ENCODE assay signal across 9 cellular contexts in genomic region chr1:210464519-210465039, GRCh38.
DNase-seq lines count a peak whose midpoint lies in the region; ATAC-seq, FAIRE-seq and TF ChIP-seq lines count a peak whose summit lies in the region.
"Had no signal": no experiment of that assay in that cellular context is flagged by ENCODE, and none has a peak within 500 bp of the region (broad histone marks: within the 10 kb centered on the region; RNA-seq: fewer than 3 reads in every experiment).

No MANE protein-coding gene starts in this region.

- no peak overlapping the region for H3K56ac ChIP-seq in H1 (replicated peaks; ENCODE audit: insufficient read length, low read depth, low read length)

- H3K4me3 ChIP-seq in Caco-2 (ENCODE audit: low read depth, low read length) (no peak overlapping the region), H1 (ENCODE audit: extremely low read depth in 1 of 4, insufficient read depth in 2 of 4, low read depth in 3 of 4, low read length in 4 of 4) (no peak overlapping the region)

- H3K27ac Mint-ChIP-seq in Caco-2 (ENCODE audit: unreplicated experiment) = no peak overlapping the region

- no peak overlapping the region for H2BK15ac ChIP-seq in H1 (ENCODE audit: low read length)

- peaks cover 10% of the 10 kb centered on the region for H3K27me3 Mint-ChIP-seq in Caco-2 (ENCODE audit: insufficient read depth, unreplicated experiment)

- no peaks in the 10 kb centered on the region for H3K79me1 ChIP-seq in H1 (ENCODE audit: low read depth, low read length)

- no peaks in the 10 kb centered on the region for H3K9me3 Mint-ChIP-seq in Caco-2 (ENCODE audit: unreplicated experiment)

- no peaks in the 10 kb centered on the region for H4K20me1 ChIP-seq in H1 (replicated peaks in 1 of 2; ENCODE audit: control insufficient read depth in 1 of 2, insufficient read depth in 2 of 2, low read length in 2 of 2)

- H3K4me3 Mint-ChIP-seq in Caco-2 (ENCODE audit: unreplicated experiment) = peak overlapping the region; percentile 53

- no peak overlapping the region for H3K4ac ChIP-seq in H1 (replicated peaks; ENCODE audit: insufficient read length, low read depth, low read length)

- H2BK120ac ChIP-seq in H1 (replicated peaks; ENCODE audit: low read depth, low read length) = no peak overlapping the region

- H3K27ac ChIP-seq in H1 (ENCODE audit: low read depth, low read length) = no peak overlapping the region

- TF ChIP-seq CTCF in Caco-2 (IDR thresholded peaks at IDR 0.05; ENCODE audit: insufficient read depth in 1 of 2, low read depth in 1 of 2, low read length in 1 of 2, severe bottlenecking in 1 of 2, unreplicated experiment in 1 of 2) (no peak), H1 (IDR thresholded peaks at IDR 0.05; ENCODE audit: control extremely low read depth in 1 of 3, insufficient read depth in 1 of 3, low read depth in 1 of 3, low read length in 3 of 3) (no peak)

- intact Hi-C loops in Caco-2 (cut with micrococcal nuclease; ENCODE audit: unreplicated experiment) (no loop called here), Right ventricle myocardium inferior (cut with DNase I) (no loop called here)

- DNase-seq in Caco-2 (peak; percentile 43 to 49), NCI-H69 (lab: John Stamatoyannopoulos, UW) (peak; percentile 86), H1 (ENCODE audit: low read depth in 1 of 2, low spot score in 2 of 2) (no peak), Right ventricle myocardium inferior (ENCODE audit: missing footprints) (no peak), SKM-1 (lab: John Stamatoyannopoulos, UW; ENCODE audit: unreplicated experiment) (no peak), SKM-1 treated with dmso at 0.1 percent for 144 hours (lab: John Stamatoyannopoulos, UW; ENCODE audit: unreplicated experiment) (no peak)
- DNase-seq: effector CD8-positive, alpha-beta T cell had no signal

- H3K9ac ChIP-seq in H1 (replicated peaks in 1 of 4; ENCODE audit: extremely low read depth in 1 of 4, low read depth in 3 of 4, low read length in 3 of 4) = no peak overlapping the region

- no peak overlapping the region for H3K18ac ChIP-seq in H1 (ENCODE audit: extremely low read depth, low read length)

- H3K23ac ChIP-seq in H1 (ENCODE audit: insufficient read length) = no peak overlapping the region

- H2AFZ ChIP-seq in H1 (ENCODE audit: low read length) = 0 out of 2 replicates have a peak overlapping the region, but pooled peaks have one; percentile 71

- 86% methylated on average over 11 of the region's 11 CpGs; no CpG with 5 or more reads in 1 of the 2 experiments for WGBS in H1 (ENCODE audit: extremely low coverage in 1 of 2, insufficient coverage in 1 of 2, insufficient read length in 1 of 2, insufficient replicate concordance in 2 of 2, low coverage in 1 of 2, low lambda C conversion rate in 2 of 2, missing lambda C conversion rate in 1 of 2), 2 experiments

- ATAC-seq in GM18502 (IDR thresholded peaks at IDR 0.05; ENCODE audit: poor library complexity, unreplicated experiment) (peak; percentile 65), Right ventricle myocardium inferior (no peak), HG03571 (IDR thresholded peaks at IDR 0.05; ENCODE audit: unreplicated experiment) (no peak)

- no peaks in the 10 kb centered on the region for H3K36me3 ChIP-seq in Caco-2 (ENCODE audit: control insufficient read depth, insufficient read depth, low read length)
- no peaks in the 10 kb centered on the region; a peak in 1 of 8 replicates for H3K36me3 ChIP-seq in H1 (ENCODE audit: control insufficient read depth in 2 of 4, insufficient read depth in 4 of 4, low read length in 3 of 4)

- H4K8ac ChIP-seq in H1 (ENCODE audit: extremely low read depth, insufficient read depth, low read length) = no peak overlapping the region

- no peaks in the 10 kb centered on the region for H3K23me2 ChIP-seq in H1 (ENCODE audit: low read depth, low read length)

- FAIRE-seq in H1 (lab: Jason Lieb, UNC) = no peak

- peaks cover 4% of the 10 kb centered on the region for H3K36me3 Mint-ChIP-seq in Caco-2 (ENCODE audit: insufficient read depth, unreplicated experiment)

- H4K91ac ChIP-seq in H1 (replicated peaks; ENCODE audit: insufficient read length, low read length) = no peak overlapping the region

- no peak overlapping the region for H3K14ac ChIP-seq in H1 (ENCODE audit: insufficient read length)

- no peak overlapping the region for H2BK5ac ChIP-seq in H1 (ENCODE audit: low read depth, low read length)

- H3K4me1 ChIP-seq in Caco-2 (peaks cover 3% of the 10 kb centered on the region; the same call in 1 of the 2 replicates), H1 (replicated peaks in 1 of 4; ENCODE audit: control insufficient read depth in 3 of 4, insufficient read depth in 4 of 4, low read length in 3 of 4) (peaks cover 0 to 2% (median 0%) of the 10 kb centered on the region in 4 experiments; a peak in 1 of 7 replicates)

- TF ChIP-seq POLR2A in H1 (IDR thresholded peaks at IDR 0.05; ENCODE audit: control extremely low read depth in 1 of 2, low read depth in 2 of 2, low read length in 2 of 2) = no peak

- H3K79me2 ChIP-seq in H1 (ENCODE audit: control insufficient read depth in 1 of 2, insufficient read depth in 2 of 2, low read length in 2 of 2) = no peaks in the 10 kb centered on the region

- no peak for TF ChIP-seq EP300 in H1 (IDR thresholded peaks at IDR 0.05; ENCODE audit: borderline replicate concordance in 1 of 2, low read depth in 2 of 2, low read length in 2 of 2)

- no peaks in the 10 kb centered on the region for H3K9me3 ChIP-seq in Caco-2
- no peaks in the 10 kb centered on the region for H3K9me3 ChIP-seq in H1 (ENCODE audit: insufficient read depth in 2 of 2, low read depth in 1 of 2, low read length in 1 of 2)

- POLR2A ChIA-PET in Caco-2 (lab: Charles Lee) (no interaction called here), H1 (lab: Charles Lee; ENCODE audit: partially characterized antibody) (no interaction called here)

- H3K4me2 ChIP-seq in H1 (ENCODE audit: insufficient read depth in 1 of 2, low read depth in 2 of 2, low read length in 2 of 2) = no peak overlapping the region

- no peak overlapping the region for H4K5ac ChIP-seq in H1 (ENCODE audit: insufficient read length, low read depth, low read length)

- CTCF ChIA-PET in Caco-2 (lab: Charles Lee) = no interaction called here
- CTCF ChIA-PET in H1 (lab: Charles Lee; ENCODE audit: partially characterized antibody) = interaction anchor here (1.5 kb wide), 1 partner anchor 16 kb away, joined by 5 read pairs; no protein-coding TSS in a partner anchor

- H3K4me1 Mint-ChIP-seq in Caco-2 (ENCODE audit: low read depth, unreplicated experiment) = peaks cover 5% of the 10 kb centered on the region

- no TSS peak for BruUV-seq in Caco-2 (replicated peaks; lab: Mats Ljungman, UMichigan)

- TF ChIP-seq RAD21 in H1 (IDR thresholded peaks at IDR 0.05 in 1 of 2, conservative IDR thresholded peaks at IDR 0.05 in 1 of 2; ENCODE audit: low read depth in 2 of 2, low read length in 2 of 2) = no peak

- no peak overlapping the region for H2BK12ac ChIP-seq in H1 (ENCODE audit: low read depth, low read length)

- no peaks in the 10 kb centered on the region for H3K27me3 ChIP-seq in Caco-2 (replicated peaks; ENCODE audit: control insufficient read depth, insufficient read depth, low read length)
- H3K27me3 ChIP-seq in H1 (replicated peaks in 1 of 4; ENCODE audit: control insufficient read depth in 3 of 4, extremely low read depth in 1 of 4, insufficient read depth in 3 of 4, low read length in 3 of 4) = no peaks in the 10 kb centered on the region

- H2BK20ac ChIP-seq in H1 (ENCODE audit: low read length) = no peak overlapping the region

- H2AK5ac ChIP-seq in H1 (ENCODE audit: low read depth, low read length) = no peak overlapping the region

TF ChIP-seq in H1, 55 proteins besides CTCF, POLR2A, EP300 and RAD21:
- no peak for TF ChIP-seq KDM1A (IDR thresholded peaks at IDR 0.05; ENCODE audit: borderline replicate concordance, low read length)
- TF ChIP-seq CTBP2 (IDR thresholded peaks at IDR 0.05; ENCODE audit: borderline replicate concordance, insufficient read depth, insufficient read length, low read length) = no peak
- TF ChIP-seq GABPA (IDR thresholded peaks at IDR 0.05; ENCODE audit: borderline replicate concordance, insufficient read depth, low read length) = no peak
- no peak for TF ChIP-seq CREB1 (IDR thresholded peaks at IDR 0.05)
- TF ChIP-seq SIRT6 (IDR thresholded peaks at IDR 0.05; ENCODE audit: low read length) = no peak
- TF ChIP-seq EGR1 (IDR thresholded peaks at IDR 0.05; ENCODE audit: borderline replicate concordance, low read depth, low read length) = no peak
- TF ChIP-seq SAP30 (IDR thresholded peaks at IDR 0.05; ENCODE audit: insufficient read depth, insufficient replicate concordance, low read length) = no peak
- TF ChIP-seq CHD2 (IDR thresholded peaks at IDR 0.05; ENCODE audit: low read length) = no peak
- TF ChIP-seq, protein P1, sequence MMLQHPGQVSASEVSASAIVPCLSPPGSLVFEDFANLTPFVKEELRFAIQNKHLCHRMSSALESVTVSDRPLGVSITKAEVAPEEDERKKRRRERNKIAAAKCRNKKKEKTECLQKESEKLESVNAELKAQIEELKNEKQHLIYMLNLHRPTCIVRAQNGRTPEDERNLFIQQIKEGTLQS (IDR thresholded peaks at IDR 0.05; ENCODE audit: insufficient read depth, low read depth, low read length) = no peak
- no peak for TF ChIP-seq JUN (IDR thresholded peaks at IDR 0.05; ENCODE audit: low read depth, low read length)
- TF ChIP-seq BCL11A (IDR thresholded peaks at IDR 0.05; ENCODE audit: low read depth in 2 of 2, low read length in 2 of 2) = no peak
- no peak for TF ChIP-seq CEBPB (IDR thresholded peaks at IDR 0.05; ENCODE audit: low read depth, low read length)
- TF ChIP-seq YY1 (IDR thresholded peaks at IDR 0.05; ENCODE audit: low read depth, low read length) = no peak
- no peak for TF ChIP-seq NANOG (IDR thresholded peaks at IDR 0.05; ENCODE audit: insufficient read depth, low read depth, low read length, poor library complexity, severe bottlenecking)
- TF ChIP-seq HDAC6 (IDR thresholded peaks at IDR 0.05; ENCODE audit: low read depth, low read length) = no peak
- no peak for TF ChIP-seq RFX5 (IDR thresholded peaks at IDR 0.05; ENCODE audit: borderline replicate concordance, low read depth, low read length)
- TF ChIP-seq TAF7 (optimal IDR thresholded peaks at IDR 0.05; ENCODE audit: borderline replicate concordance, low read depth, low read length) = no peak
- TF ChIP-seq FOSL1 (IDR thresholded peaks at IDR 0.05; ENCODE audit: insufficient read depth, low read depth, low read length) = no peak
- no peak for TF ChIP-seq RNF2 (IDR thresholded peaks at IDR 0.05; ENCODE audit: borderline replicate concordance, low read depth, low read length, missing control alignments, poor library complexity, severe bottlenecking)
- TF ChIP-seq BACH1 (IDR thresholded peaks at IDR 0.05; ENCODE audit: low read length) = no peak

Comparison
In these comparisons a context has a peak if more than half of its experiments do, and no peak if none do; other contexts are left out.
1. DNase-seq: peak in Caco-2 (2 of 2) and NCI-H69 (single experiment); none in H1 (0 of 2), Right ventricle myocardium inferior (single experiment), SKM-1 (single experiment) and SKM-1 treated with dmso at 0.1 percent for 144 hours (single experiment).